In genomic region chr3:34254285-34254684, GRCh38 we compare ENCODE assay signal across 19 cellular contexts.
A peak's percentile ranks its signal among the peaks of the same experiment; 100 is the strongest.
DNase-seq lines count a peak whose midpoint lies in the region; ATAC-seq, FAIRE-seq and TF ChIP-seq lines count a peak whose summit lies in the region.
"Had no signal": no experiment of that assay in that cellular context is flagged by ENCODE, and none has a peak within 500 bp of the region (broad histone marks: within the 10 kb centered on the region; RNA-seq: fewer than 3 reads in every experiment).

No MANE protein-coding gene starts in this region.

- DNase-seq in NT2/D1 (ENCODE audit: low read depth, low spot score) (peak; percentile 66), H1 (ENCODE audit: low read depth in 1 of 2, low spot score in 2 of 2) (no peak), iPS DF 6.9 (ENCODE audit: low read depth, low spot score) (peak; percentile 25), type B pancreatic cell (ENCODE audit: extremely low spot score, unreplicated experiment) (no peak), GM10266 (ENCODE audit: extremely low spot score) (no peak)
- DNase-seq: Calu3; CD8-positive, alpha-beta T cell; DMS 273 treated with DMSO at 0.1 percent for 48 hours; DMS79; GDM1; GOT3; H9; IMR-90 had no signal

- H2AFZ ChIP-seq in H1 (ENCODE audit: low read length) = no peak overlapping the region

- no peak for TF ChIP-seq RAD21 in H1 (IDR thresholded peaks at IDR 0.05 in 1 of 2, conservative IDR thresholded peaks at IDR 0.05 in 1 of 2; ENCODE audit: low read depth in 2 of 2, low read length in 2 of 2)

- TF ChIP-seq CTCF in H1 (IDR thresholded peaks at IDR 0.05; ENCODE audit: control extremely low read depth in 1 of 3, insufficient read depth in 1 of 3, low read depth in 1 of 3, low read length in 3 of 3) (no peak), type B pancreatic cell (conservative IDR thresholded peaks at IDR 0.05) (no peak), GM10266 (IDR thresholded peaks at IDR 0.05; ENCODE audit: control insufficient read depth, insufficient read depth, low read depth, missing control alignments) (no peak)

- H3K4ac ChIP-seq in H1 (replicated peaks; ENCODE audit: insufficient read length, low read depth, low read length) = no peak overlapping the region

- peaks cover 28% of the 10 kb centered on the region for H3K4me1 Mint-ChIP-seq in type B pancreatic cell (ENCODE audit: unreplicated experiment)

- H2BK120ac ChIP-seq in H1 (replicated peaks; ENCODE audit: low read depth, low read length) = no peak overlapping the region

- TF ChIP-seq EP300 in H1 (IDR thresholded peaks at IDR 0.05; ENCODE audit: borderline replicate concordance in 1 of 2, low read depth in 2 of 2, low read length in 2 of 2) = no peak

- 0 out of 4 replicates have a peak overlapping the region, but pooled peaks of 1 of the 2 experiments have one; percentile 46 for H3K4me2 ChIP-seq in H1 (ENCODE audit: insufficient read depth in 1 of 2, low read depth in 2 of 2, low read length in 2 of 2)
- H3K4me2 ChIP-seq: BLaER1 treated with 17β-estradiol and CSF1 and Interleukin-3, amounts not matched to agents 10 nM and 100 nM had no signal

- no peaks in the 10 kb centered on the region for H4K20me1 ChIP-seq in H1 (replicated peaks in 1 of 2; ENCODE audit: control insufficient read depth in 1 of 2, insufficient read depth in 2 of 2, low read length in 2 of 2)
- H4K20me1 ChIP-seq: BLaER1 treated with 17β-estradiol and CSF1 and Interleukin-3, amounts not matched to agents 10 nM and 100 nM had no signal

- H3K4me3 ChIP-seq in NT2/D1 (ENCODE audit: insufficient read length, low read depth) = no peak overlapping the region
- H3K4me3 ChIP-seq in H1 (ENCODE audit: extremely low read depth in 1 of 4, insufficient read depth in 2 of 4, low read depth in 3 of 4, low read length in 4 of 4) = no peak overlapping the region
- H3K4me3 ChIP-seq in iPS DF 6.9 (ENCODE audit: low read length) = no peak overlapping the region
- H3K4me3 ChIP-seq: BLaER1 treated with 17β-estradiol and CSF1 and Interleukin-3, amounts not matched to agents 10 nM and 100 nM; K562 had no signal

- peaks cover 4% of the 10 kb centered on the region for H3K9me3 Mint-ChIP-seq in type B pancreatic cell
- H3K9me3 Mint-ChIP-seq: CD8-positive, alpha-beta T cell; H9 had no signal

- no peak overlapping the region for H2BK15ac ChIP-seq in H1 (ENCODE audit: low read length)

- H3K27me3 ChIP-seq in NT2/D1 (ENCODE audit: insufficient read depth, insufficient read length) (no peaks in the 10 kb centered on the region), H1 (replicated peaks in 1 of 4; ENCODE audit: control insufficient read depth in 3 of 4, extremely low read depth in 1 of 4, insufficient read depth in 3 of 4, low read length in 3 of 4) (peaks cover 0 to 4% (median 0%) of the 10 kb centered on the region in 4 experiments; a peak in 2 of 7 replicates), iPS DF 6.9 (ENCODE audit: control insufficient read depth, insufficient read depth, low read length) (no peaks in the 10 kb centered on the region; the same call in 1 of the 2 replicates)
- H3K27me3 ChIP-seq: BLaER1 treated with 17β-estradiol and CSF1 and Interleukin-3, amounts not matched to agents 10 nM and 100 nM had no signal

- H2BK20ac ChIP-seq in H1 (ENCODE audit: low read length) = no peak overlapping the region

- no peaks in the 10 kb centered on the region for H3K79me1 ChIP-seq in H1 (ENCODE audit: low read depth, low read length)

- H3K36me3 ChIP-seq in NT2/D1 (ENCODE audit: insufficient read depth, insufficient read length, low read length) (no peaks in the 10 kb centered on the region), H1 (ENCODE audit: control insufficient read depth in 2 of 4, insufficient read depth in 4 of 4, low read length in 3 of 4) (no peaks in the 10 kb centered on the region), iPS DF 6.9 (ENCODE audit: control insufficient read depth, insufficient read depth, low read length) (no peaks in the 10 kb centered on the region)
- H3K36me3 ChIP-seq: BLaER1 treated with 17β-estradiol and CSF1 and Interleukin-3, amounts not matched to agents 10 nM and 100 nM had no signal

- no peak overlapping the region for H3K14ac ChIP-seq in H1 (ENCODE audit: insufficient read length)

- no peak overlapping the region for H4K5ac ChIP-seq in H1 (ENCODE audit: insufficient read length, low read depth, low read length)

- H3K4me1 ChIP-seq in NT2/D1 (ENCODE audit: insufficient read depth, insufficient read length) (peaks cover 16% of the 10 kb centered on the region), H1 (replicated peaks in 1 of 4; ENCODE audit: control insufficient read depth in 3 of 4, insufficient read depth in 4 of 4, low read length in 3 of 4) (peaks cover 4 to 14% (median 8%) of the 10 kb centered on the region in 4 experiments; a peak in 6 of 7 replicates), iPS DF 6.9 (ENCODE audit: control insufficient read depth, insufficient read depth, low read length) (peaks cover 7% of the 10 kb centered on the region; the same call in 1 of the 2 replicates)
- H3K4me1 ChIP-seq: BLaER1 treated with 17β-estradiol and CSF1 and Interleukin-3, amounts not matched to agents 10 nM and 100 nM had no signal

- H3K9ac ChIP-seq in NT2/D1 (ENCODE audit: insufficient read length, low read depth) (no peak overlapping the region), H1 (replicated peaks in 1 of 4; ENCODE audit: extremely low read depth in 1 of 4, low read depth in 3 of 4, low read length in 3 of 4) (no peak overlapping the region)
- H3K9ac ChIP-seq: BLaER1 treated with 17β-estradiol and CSF1 and Interleukin-3, amounts not matched to agents 10 nM and 100 nM had no signal

- H3K27ac ChIP-seq in H1 (ENCODE audit: low read depth, low read length) (no peak overlapping the region), iPS DF 6.9 (ENCODE audit: low read length) (no peak overlapping the region)
- H3K27ac ChIP-seq: BLaER1 treated with 17β-estradiol and CSF1 and Interleukin-3, amounts not matched to agents 10 nM and 100 nM had no signal

- no peak overlapping the region for H4K8ac ChIP-seq in H1 (ENCODE audit: extremely low read depth, insufficient read depth, low read length)

- FAIRE-seq in H1 (lab: Jason Lieb, UNC) = peak; percentile 28
- FAIRE-seq: HTR-8/SVneo, K562 had no signal

- H3K79me2 ChIP-seq in H1 (ENCODE audit: control insufficient read depth in 1 of 2, insufficient read depth in 2 of 2, low read length in 2 of 2) = no peaks in the 10 kb centered on the region

- H2AK5ac ChIP-seq in H1 (ENCODE audit: low read depth, low read length) = no peak overlapping the region

- H3K27ac Mint-ChIP-seq in type B pancreatic cell = no peak overlapping the region
- H3K27ac Mint-ChIP-seq: B cell; CD8-positive, alpha-beta T cell had no signal

- no peak for TF ChIP-seq POLR2A in H1 (IDR thresholded peaks at IDR 0.05; ENCODE audit: control extremely low read depth in 1 of 2, low read depth in 2 of 2, low read length in 2 of 2)

- CTCF ChIA-PET in H1 (lab: Charles Lee; ENCODE audit: partially characterized antibody) = interaction anchor here (0.6 to 2.0 kb wide), 7 partner anchors 9 to 1215 kb away, joined by 3 to 6 read pairs (median 4); no protein-coding TSS in a partner anchor

- H3K9me3 ChIP-seq in NT2/D1 (ENCODE audit: insufficient read depth, low read length) = no peaks in the 10 kb centered on the region
- H3K9me3 ChIP-seq in H1 (ENCODE audit: insufficient read depth in 2 of 2, low read depth in 1 of 2, low read length in 1 of 2) = no peaks in the 10 kb centered on the region
- H3K9me3 ChIP-seq in iPS DF 6.9 (ENCODE audit: control insufficient read depth, insufficient read depth, low read length) = no peaks in the 10 kb centered on the region
- H3K9me3 ChIP-seq: BLaER1 treated with 17β-estradiol and CSF1 and Interleukin-3, amounts not matched to agents 10 nM and 100 nM had no signal

- 63% methylated on average over 1 of the region's 2 CpGs; no CpG with 5 or more reads in 1 of the 2 experiments for WGBS in H1 (ENCODE audit: extremely low coverage in 1 of 2, insufficient coverage in 1 of 2, insufficient read length in 1 of 2, insufficient replicate concordance in 2 of 2, low coverage in 1 of 2, low lambda C conversion rate in 2 of 2, missing lambda C conversion rate in 1 of 2), 2 experiments
- 100% methylated on average over 1 of the region's 2 CpGs for WGBS in iPS DF 6.9 (ENCODE audit: insufficient coverage, insufficient read length)

- H3K27me3 Mint-ChIP-seq in type B pancreatic cell = no peaks in the 10 kb centered on the region
- H3K27me3 Mint-ChIP-seq: B cell had no signal

- no peaks in the 10 kb centered on the region for H3K36me3 Mint-ChIP-seq in type B pancreatic cell
- H3K36me3 Mint-ChIP-seq: CD8-positive, alpha-beta T cell had no signal

- no peak overlapping the region for H3K18ac ChIP-seq in H1 (ENCODE audit: extremely low read depth, low read length)

- no peak overlapping the region for H2BK5ac ChIP-seq in H1 (ENCODE audit: low read depth, low read length)

- no peak overlapping the region for H4K91ac ChIP-seq in H1 (replicated peaks; ENCODE audit: insufficient read length, low read length)

- no peak overlapping the region for H3K56ac ChIP-seq in H1 (replicated peaks; ENCODE audit: insufficient read length, low read depth, low read length)

- POLR2A ChIA-PET in H1 (lab: Charles Lee; ENCODE audit: partially characterized antibody) = no interaction called here

- H3K4me3 Mint-ChIP-seq in type B pancreatic cell = peak overlapping the region; percentile 9
- H3K4me3 Mint-ChIP-seq: B cell; CD8-positive, alpha-beta T cell; H9 had no signal

- no peak overlapping the region for H3K23ac ChIP-seq in H1 (ENCODE audit: insufficient read length)

- H2BK12ac ChIP-seq in H1 (ENCODE audit: low read depth, low read length) = no peak overlapping the region

- ATAC-seq in SK-N-SH treated with all-trans-retinoic acid at 6 μM for 48 hours (no peak), HG02588 (IDR thresholded peaks at IDR 0.05; ENCODE audit: unreplicated experiment) (no peak)
- ATAC-seq: CD8-positive, alpha-beta T cell; K562 had no signal

- H3K23me2 ChIP-seq in H1 (ENCODE audit: low read depth, low read length) = no peaks in the 10 kb centered on the region

TF ChIP-seq in H1, 55 proteins besides CTCF, POLR2A, EP300 and RAD21:
- TF ChIP-seq TEAD4 (IDR thresholded peaks at IDR 0.05; ENCODE audit: low read depth, low read length) = peak; percentile 65; the same call in 1 of the 2 replicates
- peak; percentile 17 for TF ChIP-seq NANOG (IDR thresholded peaks at IDR 0.05; ENCODE audit: insufficient read depth, low read depth, low read length, poor library complexity, severe bottlenecking)
- TF ChIP-seq BRCA1 (IDR thresholded peaks at IDR 0.05; ENCODE audit: low read depth, low read length) = no peak

TF ChIP-seq in SK-N-SH treated with all-trans-retinoic acid at 6 μM for 48 hours, 23 proteins besides CTCF, POLR2A, EP300 and RAD21 (continues in another document):
- no peak for TF ChIP-seq CREB5 (CRISPR knock-in tag; IDR thresholded peaks at IDR 0.05; ENCODE audit: low read depth)

Comparison
In these comparisons a context has a peak if more than half of its experiments do, and no peak if none do; other contexts are left out.
1. DNase-seq: peak in NT2/D1 (single experiment) and iPS DF 6.9 (single experiment); none in H1 (0 of 2), type B pancreatic cell (single experiment) and GM10266 (single experiment).